In the genomic region with DNA sequence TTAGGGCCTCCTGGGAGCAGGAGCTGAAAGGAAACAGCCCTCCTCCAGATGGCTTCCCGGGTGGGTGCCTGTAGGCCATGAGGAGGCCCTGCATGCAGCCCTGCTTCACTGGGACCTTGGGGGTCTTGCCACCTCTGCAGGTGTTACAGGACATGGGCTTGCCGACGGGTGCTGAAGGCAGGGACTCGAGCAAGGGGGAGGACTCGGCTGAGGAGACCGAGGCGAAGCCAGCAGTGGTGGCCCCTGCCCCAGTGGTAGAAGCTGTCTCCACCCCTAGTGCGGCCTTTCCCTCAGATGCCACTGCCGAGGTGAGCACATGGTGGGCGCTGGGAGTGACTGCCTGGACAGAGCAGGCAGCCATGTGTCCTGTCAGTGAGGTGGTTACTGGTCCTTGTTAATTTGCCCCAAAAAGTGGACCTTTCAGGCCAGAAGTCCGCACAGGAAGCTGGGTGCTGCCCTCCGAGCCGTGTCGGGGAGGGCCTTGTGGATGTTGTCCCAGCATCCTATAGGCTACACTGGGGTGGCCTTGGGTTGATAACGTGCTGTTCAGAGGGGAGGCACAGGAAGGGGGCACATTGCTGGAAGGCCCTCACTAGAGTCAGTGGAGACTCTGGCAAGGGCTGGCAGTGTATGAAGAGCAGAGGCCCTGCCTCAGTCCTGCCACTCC, we compare ENCODE assay signal across 2 cellular contexts.
TF ChIP-seq lines count a peak whose summit lies in the region.

No MANE protein-coding gene starts in this region.

TF ChIP-seq in GM23338, 12 proteins besides CTCF, POLR2A, EP300 and RAD21 (continued from another document and continues in another):
- TF ChIP-seq, protein P1, sequence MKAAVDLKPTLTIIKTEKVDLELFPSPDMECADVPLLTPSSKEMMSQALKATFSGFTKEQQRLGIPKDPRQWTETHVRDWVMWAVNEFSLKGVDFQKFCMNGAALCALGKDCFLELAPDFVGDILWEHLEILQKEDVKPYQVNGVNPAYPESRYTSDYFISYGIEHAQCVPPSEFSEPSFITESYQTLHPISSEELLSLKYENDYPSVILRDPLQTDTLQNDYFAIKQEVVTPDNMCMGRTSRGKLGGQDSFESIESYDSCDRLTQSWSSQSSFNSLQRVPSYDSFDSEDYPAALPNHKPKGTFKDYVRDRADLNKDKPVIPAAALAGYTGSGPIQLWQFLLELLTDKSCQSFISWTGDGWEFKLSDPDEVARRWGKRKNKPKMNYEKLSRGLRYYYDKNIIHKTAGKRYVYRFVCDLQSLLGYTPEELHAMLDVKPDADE (IDR thresholded peaks at IDR 0.05) = no peak
- TF ChIP-seq, protein P2, sequence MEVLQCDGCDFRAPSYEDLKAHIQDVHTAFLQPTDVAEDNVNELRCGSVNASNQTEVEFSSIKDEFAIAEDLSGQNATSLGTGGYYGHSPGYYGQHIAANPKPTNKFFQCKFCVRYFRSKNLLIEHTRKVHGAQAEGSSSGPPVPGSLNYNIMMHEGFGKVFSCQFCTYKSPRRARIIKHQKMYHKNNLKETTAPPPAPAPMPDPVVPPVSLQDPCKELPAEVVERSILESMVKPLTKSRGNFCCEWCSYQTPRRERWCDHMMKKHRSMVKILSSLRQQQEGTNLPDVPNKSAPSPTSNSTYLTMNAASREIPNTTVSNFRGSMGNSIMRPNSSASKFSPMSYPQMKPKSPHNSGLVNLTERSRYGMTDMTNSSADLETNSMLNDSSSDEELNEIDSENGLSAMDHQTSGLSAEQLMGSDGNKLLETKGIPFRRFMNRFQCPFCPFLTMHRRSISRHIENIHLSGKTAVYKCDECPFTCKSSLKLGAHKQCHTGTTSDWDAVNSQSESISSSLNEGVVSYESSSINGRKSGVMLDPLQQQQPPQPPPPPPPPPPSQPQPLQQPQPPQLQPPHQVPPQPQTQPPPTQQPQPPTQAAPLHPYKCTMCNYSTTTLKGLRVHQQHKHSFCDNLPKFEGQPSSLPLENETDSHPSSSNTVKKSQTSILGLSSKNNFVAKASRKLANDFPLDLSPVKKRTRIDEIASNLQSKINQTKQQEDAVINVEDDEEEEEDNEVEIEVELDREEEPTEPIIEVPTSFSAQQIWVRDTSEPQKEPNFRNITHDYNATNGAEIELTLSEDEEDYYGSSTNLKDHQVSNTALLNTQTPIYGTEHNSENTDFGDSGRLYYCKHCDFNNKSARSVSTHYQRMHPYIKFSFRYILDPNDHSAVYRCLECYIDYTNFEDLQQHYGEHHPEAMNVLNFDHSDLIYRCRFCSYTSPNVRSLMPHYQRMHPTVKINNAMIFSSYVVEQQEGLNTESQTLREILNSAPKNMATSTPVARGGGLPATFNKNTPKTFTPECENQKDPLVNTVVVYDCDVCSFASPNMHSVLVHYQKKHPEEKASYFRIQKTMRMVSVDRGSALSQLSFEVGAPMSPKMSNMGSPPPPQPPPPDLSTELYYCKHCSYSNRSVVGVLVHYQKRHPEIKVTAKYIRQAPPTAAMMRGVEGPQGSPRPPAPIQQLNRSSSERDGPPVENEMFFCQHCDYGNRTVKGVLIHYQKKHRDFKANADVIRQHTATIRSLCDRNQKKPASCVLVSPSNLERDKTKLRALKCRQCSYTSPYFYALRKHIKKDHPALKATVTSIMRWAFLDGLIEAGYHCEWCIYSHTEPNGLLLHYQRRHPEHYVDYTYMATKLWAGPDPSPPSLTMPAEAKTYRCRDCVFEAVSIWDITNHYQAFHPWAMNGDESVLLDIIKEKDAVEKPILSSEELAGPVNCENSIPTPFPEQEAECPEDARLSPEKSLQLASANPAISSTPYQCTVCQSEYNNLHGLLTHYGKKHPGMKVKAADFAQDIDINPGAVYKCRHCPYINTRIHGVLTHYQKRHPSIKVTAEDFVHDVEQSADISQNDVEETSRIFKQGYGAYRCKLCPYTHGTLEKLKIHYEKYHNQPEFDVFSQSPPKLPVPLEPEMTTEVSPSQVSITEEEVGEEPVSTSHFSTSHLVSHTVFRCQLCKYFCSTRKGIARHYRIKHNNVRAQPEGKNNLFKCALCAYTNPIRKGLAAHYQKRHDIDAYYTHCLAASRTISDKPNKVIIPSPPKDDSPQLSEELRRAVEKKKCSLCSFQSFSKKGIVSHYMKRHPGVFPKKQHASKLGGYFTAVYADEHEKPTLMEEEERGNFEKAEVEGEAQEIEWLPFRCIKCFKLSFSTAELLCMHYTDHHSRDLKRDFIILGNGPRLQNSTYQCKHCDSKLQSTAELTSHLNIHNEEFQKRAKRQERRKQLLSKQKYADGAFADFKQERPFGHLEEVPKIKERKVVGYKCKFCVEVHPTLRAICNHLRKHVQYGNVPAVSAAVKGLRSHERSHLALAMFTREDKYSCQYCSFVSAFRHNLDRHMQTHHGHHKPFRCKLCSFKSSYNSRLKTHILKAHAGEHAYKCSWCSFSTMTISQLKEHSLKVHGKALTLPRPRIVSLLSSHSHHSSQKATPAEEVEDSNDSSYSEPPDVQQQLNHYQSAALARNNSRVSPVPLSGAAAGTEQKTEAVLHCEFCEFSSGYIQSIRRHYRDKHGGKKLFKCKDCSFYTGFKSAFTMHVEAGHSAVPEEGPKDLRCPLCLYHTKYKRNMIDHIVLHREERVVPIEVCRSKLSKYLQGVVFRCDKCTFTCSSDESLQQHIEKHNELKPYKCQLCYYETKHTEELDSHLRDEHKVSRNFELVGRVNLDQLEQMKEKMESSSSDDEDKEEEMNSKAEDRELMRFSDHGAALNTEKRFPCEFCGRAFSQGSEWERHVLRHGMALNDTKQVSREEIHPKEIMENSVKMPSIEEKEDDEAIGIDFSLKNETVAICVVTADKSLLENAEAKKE (CRISPR knock-in tag; IDR thresholded peaks at IDR 0.05) = no peak
- no peak for TF ChIP-seq POLR2AphosphoS5 (IDR thresholded peaks at IDR 0.05; ENCODE audit: low read depth)
- no peak for TF ChIP-seq EZH2phosphoT487 (IDR thresholded peaks at IDR 0.05; ENCODE audit: unreplicated experiment)
- no peak for TF ChIP-seq ZNF331 (CRISPR knock-in tag; IDR thresholded peaks at IDR 0.05; ENCODE audit: low read depth)
- no peak for TF ChIP-seq STAT1 (IDR thresholded peaks at IDR 0.05; ENCODE audit: unreplicated experiment)
- TF ChIP-seq EZH2 (IDR thresholded peaks at IDR 0.05; ENCODE audit: low read depth, unreplicated experiment) = no peak
- TF ChIP-seq JUNB (IDR thresholded peaks at IDR 0.05; ENCODE audit: unreplicated experiment) = no peak

TF ChIP-seq in WTC11, 78 proteins besides CTCF, POLR2A, EP300 and RAD21 (continued from another document):
- TF ChIP-seq, protein P3, sequence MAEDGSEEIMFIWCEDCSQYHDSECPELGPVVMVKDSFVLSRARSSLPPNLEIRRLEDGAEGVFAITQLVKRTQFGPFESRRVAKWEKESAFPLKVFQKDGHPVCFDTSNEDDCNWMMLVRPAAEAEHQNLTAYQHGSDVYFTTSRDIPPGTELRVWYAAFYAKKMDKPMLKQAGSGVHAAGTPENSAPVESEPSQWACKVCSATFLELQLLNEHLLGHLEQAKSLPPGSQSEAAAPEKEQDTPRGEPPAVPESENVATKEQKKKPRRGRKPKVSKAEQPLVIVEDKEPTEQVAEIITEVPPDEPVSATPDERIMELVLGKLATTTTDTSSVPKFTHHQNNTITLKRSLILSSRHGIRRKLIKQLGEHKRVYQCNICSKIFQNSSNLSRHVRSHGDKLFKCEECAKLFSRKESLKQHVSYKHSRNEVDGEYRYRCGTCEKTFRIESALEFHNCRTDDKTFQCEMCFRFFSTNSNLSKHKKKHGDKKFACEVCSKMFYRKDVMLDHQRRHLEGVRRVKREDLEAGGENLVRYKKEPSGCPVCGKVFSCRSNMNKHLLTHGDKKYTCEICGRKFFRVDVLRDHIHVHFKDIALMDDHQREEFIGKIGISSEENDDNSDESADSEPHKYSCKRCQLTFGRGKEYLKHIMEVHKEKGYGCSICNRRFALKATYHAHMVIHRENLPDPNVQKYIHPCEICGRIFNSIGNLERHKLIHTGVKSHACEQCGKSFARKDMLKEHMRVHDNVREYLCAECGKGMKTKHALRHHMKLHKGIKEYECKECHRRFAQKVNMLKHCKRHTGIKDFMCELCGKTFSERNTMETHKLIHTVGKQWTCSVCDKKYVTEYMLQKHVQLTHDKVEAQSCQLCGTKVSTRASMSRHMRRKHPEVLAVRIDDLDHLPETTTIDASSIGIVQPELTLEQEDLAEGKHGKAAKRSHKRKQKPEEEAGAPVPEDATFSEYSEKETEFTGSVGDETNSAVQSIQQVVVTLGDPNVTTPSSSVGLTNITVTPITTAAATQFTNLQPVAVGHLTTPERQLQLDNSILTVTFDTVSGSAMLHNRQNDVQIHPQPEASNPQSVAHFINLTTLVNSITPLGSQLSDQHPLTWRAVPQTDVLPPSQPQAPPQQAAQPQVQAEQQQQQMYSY (CRISPR knock-in tag; IDR thresholded peaks at IDR 0.05) = no peak
- TF ChIP-seq GRHL2 (CRISPR knock-in tag; IDR thresholded peaks at IDR 0.05; ENCODE audit: insufficient replicate concordance, severe bottlenecking) (no peak), GTF2I (CRISPR knock-in tag; conservative IDR thresholded peaks at IDR 0.05) (no peak)
- TF ChIP-seq, protein P4, sequence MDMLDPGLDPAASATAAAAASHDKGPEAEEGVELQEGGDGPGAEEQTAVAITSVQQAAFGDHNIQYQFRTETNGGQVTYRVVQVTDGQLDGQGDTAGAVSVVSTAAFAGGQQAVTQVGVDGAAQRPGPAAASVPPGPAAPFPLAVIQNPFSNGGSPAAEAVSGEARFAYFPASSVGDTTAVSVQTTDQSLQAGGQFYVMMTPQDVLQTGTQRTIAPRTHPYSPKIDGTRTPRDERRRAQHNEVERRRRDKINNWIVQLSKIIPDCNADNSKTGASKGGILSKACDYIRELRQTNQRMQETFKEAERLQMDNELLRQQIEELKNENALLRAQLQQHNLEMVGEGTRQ (CRISPR knock-in tag; IDR thresholded peaks at IDR 0.05) = no peak
- TF ChIP-seq, protein P5, sequence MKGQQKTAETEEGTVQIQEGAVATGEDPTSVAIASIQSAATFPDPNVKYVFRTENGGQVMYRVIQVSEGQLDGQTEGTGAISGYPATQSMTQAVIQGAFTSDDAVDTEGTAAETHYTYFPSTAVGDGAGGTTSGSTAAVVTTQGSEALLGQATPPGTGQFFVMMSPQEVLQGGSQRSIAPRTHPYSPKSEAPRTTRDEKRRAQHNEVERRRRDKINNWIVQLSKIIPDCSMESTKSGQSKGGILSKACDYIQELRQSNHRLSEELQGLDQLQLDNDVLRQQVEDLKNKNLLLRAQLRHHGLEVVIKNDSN (CRISPR knock-in tag; IDR thresholded peaks at IDR 0.05) = no peak
